Comparison of ENCODE assay signal across 8 cellular contexts in genomic region chr2:96637385-96638143, GRCh38. TPM values are rescaled to one million over a fixed set of nuclear protein-coding genes. Genes with fewer than 3 reads are reported as not detected.
A peak's percentile ranks its signal among the peaks of the same experiment; 100 is the strongest.
DNase-seq lines count a peak whose midpoint lies in the region; ATAC-seq, FAIRE-seq and TF ChIP-seq lines count a peak whose summit lies in the region.

No MANE protein-coding gene starts in this region.

- H3K4me3 ChIP-seq in endothelial cell of umbilical vein (replicated peaks in 1 of 3; ENCODE audit: insufficient read depth in 1 of 3, low read depth in 1 of 3, low read length in 3 of 3): peak overlapping the region; percentile 70 to 92 (median 91)

- ATAC-seq in GM18907 (IDR thresholded peaks at IDR 0.05; ENCODE audit: unreplicated experiment) (peak; percentile 69), HG03159 (IDR thresholded peaks at IDR 0.05; ENCODE audit: unreplicated experiment) (peak; percentile 73)

- DNase-seq in AG09319 (ENCODE audit: extremely low read depth, low read depth): peak; percentile 80
- peak; percentile 79 to 85 for DNase-seq in NOMO-1 (lab: John Stamatoyannopoulos, UW; ENCODE audit: unreplicated experiment in 2 of 2)
- DNase-seq in activated CD8-positive, alpha-beta memory T cell treated with anti-CD3 and anti-CD28 coated beads, Interleukin-2, amount 50 U/mL, for 24 hours (ENCODE audit: extremely low read depth): peak; percentile 51
- peak; percentile 79 for DNase-seq in endothelial cell of umbilical vein (ENCODE audit: low read depth, low spot score)
- DNase-seq in middle frontal gyrus (ENCODE audit: extremely low spot score, low spot score): peak; percentile 8
- peak; percentile 47 to 62 for DNase-seq in stimulated activated CD8-positive, alpha-beta memory T cell treated with anti-CD3 and anti-CD28 coated beads, Interleukin-2, amount 100 ng/mL, for 1 hour (ENCODE audit: low read depth in 2 of 2)

- TF ChIP-seq POLR2A in endothelial cell of umbilical vein (IDR thresholded peaks at IDR 0.05; ENCODE audit: low read depth, low read length): peak; percentile 58

- no peaks in the 10 kb centered on the region for H4K20me1 ChIP-seq in endothelial cell of umbilical vein (replicated peaks; ENCODE audit: control insufficient read depth, extremely low read depth, insufficient read depth, low read length)

- POLR2A ChIA-PET in endothelial cell of umbilical vein (lab: Charles Lee): interaction anchor here (0.7 to 1.5 kb wide), 3 partner anchors 12 to 432 kb away, joined by 4 to 5 read pairs (median 5); no protein-coding TSS in a partner anchor

- H3K36me3 ChIP-seq in endothelial cell of umbilical vein (ENCODE audit: control insufficient read depth in 2 of 2, extremely low read depth in 1 of 2, insufficient read depth in 2 of 2, low read length in 2 of 2): no peaks in the 10 kb centered on the region

- H3K9ac ChIP-seq in endothelial cell of umbilical vein (replicated peaks; ENCODE audit: extremely low read depth, insufficient read depth, low read length): peak overlapping the region; percentile 93

- H2AFZ ChIP-seq in endothelial cell of umbilical vein (ENCODE audit: low read depth, low read length): peak overlapping the region; percentile 44

- intact Hi-C loops in endothelial cell of umbilical vein (cut with micrococcal nuclease): loop anchor here (1.0 to 10.0 kb wide), 6 partner anchors 101 to 327 kb away; partner anchors contain the start of genes ARID5A, CNNM3, CNNM4 and LMAN2L

- H3K79me2 ChIP-seq in endothelial cell of umbilical vein (ENCODE audit: control insufficient read depth, insufficient read depth, low read length): peaks cover 29% of the 10 kb centered on the region

- H3K27me3 ChIP-seq in endothelial cell of umbilical vein (ENCODE audit: control insufficient read depth in 2 of 2, insufficient read depth in 2 of 2, low read length in 2 of 2): no peaks in the 10 kb centered on the region

- peaks cover 19% of the 10 kb centered on the region for H3K4me1 ChIP-seq in endothelial cell of umbilical vein (ENCODE audit: control insufficient read depth, extremely low read depth, insufficient read depth, low read length)

- FAIRE-seq in endothelial cell of umbilical vein (lab: Jason Lieb, UNC): no peak

- H3K9me1 ChIP-seq in endothelial cell of umbilical vein (replicated peaks; ENCODE audit: control insufficient read depth, extremely low read depth, insufficient read depth, low read length): no peaks in the 10 kb centered on the region

- CTCF ChIA-PET in endothelial cell of umbilical vein (lab: Charles Lee): interaction anchor here (1.2 to 1.4 kb wide), 2 partner anchors 10 to 83 kb away, joined by 3 to 4 read pairs; no protein-coding TSS in a partner anchor

- H3K9me3 ChIP-seq in endothelial cell of umbilical vein (replicated peaks; ENCODE audit: control insufficient read depth, insufficient read depth, low read length): no peaks in the 10 kb centered on the region

- H3K4me2 ChIP-seq in endothelial cell of umbilical vein (ENCODE audit: insufficient read depth, low read length): peak overlapping the region; percentile 98

- TF ChIP-seq CTCF in AG09319 (IDR thresholded peaks at IDR 0.05; ENCODE audit: low read depth, low read length) (no peak), endothelial cell of umbilical vein (IDR thresholded peaks at IDR 0.05; ENCODE audit: extremely low read depth in 1 of 2, insufficient read depth in 1 of 2, low read depth in 1 of 2, low read length in 2 of 2) (no peak)

- BruUV-seq in endothelial cell of umbilical vein (replicated peaks; lab: Mats Ljungman, UMichigan): no TSS peak

- dilution Hi-C loops in endothelial cell of umbilical vein (cut with MboI; ENCODE audit: extremely low pct_ligation_motif_present, low sequenced_read_pairs): no loop called here

- H3K27ac ChIP-seq in endothelial cell of umbilical vein (ENCODE audit: insufficient read depth, low read depth, low read length): peak overlapping the region; percentile 92

TF ChIP-seq in endothelial cell of umbilical vein, 7 proteins besides CTCF, POLR2A, EP300 and RAD21:
- TF ChIP-seq POLR2AphosphoS5 (IDR thresholded peaks at IDR 0.05; ENCODE audit: insufficient read depth, low read depth, low read length): no peak
- TF ChIP-seq GATA2 (IDR thresholded peaks at IDR 0.05; ENCODE audit: insufficient read depth, insufficient read length, low read depth, low read length): no peak
- TF ChIP-seq, protein P1, sequence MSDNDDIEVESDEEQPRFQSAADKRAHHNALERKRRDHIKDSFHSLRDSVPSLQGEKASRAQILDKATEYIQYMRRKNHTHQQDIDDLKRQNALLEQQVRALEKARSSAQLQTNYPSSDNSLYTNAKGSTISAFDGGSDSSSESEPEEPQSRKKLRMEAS (IDR thresholded peaks at IDR 0.05; ENCODE audit: insufficient read depth, insufficient read length): no peak
- no peak for TF ChIP-seq EZH2 (IDR thresholded peaks at IDR 0.05; ENCODE audit: borderline replicate concordance, low read depth, low read length, severe bottlenecking)
- TF ChIP-seq MYC (IDR thresholded peaks at IDR 0.05; ENCODE audit: low read depth, low read length): no peak
- TF ChIP-seq JUN (IDR thresholded peaks at IDR 0.05; ENCODE audit: borderline replicate concordance, insufficient read depth, insufficient read length, low read depth): no peak
- no peak for TF ChIP-seq FOS (IDR thresholded peaks at IDR 0.05; ENCODE audit: borderline replicate concordance, insufficient read depth, low read length)
TF ChIP-seq in endothelial cell of umbilical vein: peak in this region for 0.

RNA-seq across cellular contexts. Expression of gene KANSL3, which starts 0.5 kb away (rescaled TPM):
- 36.9 and 37.4 TPM in 2 replicates for total RNA-seq in endothelial cell of umbilical vein
- 27.5 and 27.7 TPM in 2 replicates for polyA plus RNA-seq in endothelial cell of umbilical vein
- polyA plus RNA-seq in endothelial cell of umbilical vein (2011; cell fraction: cytosol; rRNA removed): 15.5 and 16.3 TPM in 2 replicates
- polyA plus RNA-seq in endothelial cell of umbilical vein (2011; cell fraction: nucleus; rRNA removed): 63.9 and 82.7 TPM in 2 replicates
- polyA plus RNA-seq in endothelial cell of umbilical vein (2012): 20.2 and 31.1 TPM in 2 replicates
- polyA minus RNA-seq in endothelial cell of umbilical vein: 95.1 and 96.4 TPM in 2 replicates
- 13.8 TPM for polyA minus RNA-seq in endothelial cell of umbilical vein (2011; cell fraction: cytosol; rRNA and poly(A)+ RNA removed)
- polyA minus RNA-seq in endothelial cell of umbilical vein (2011; cell fraction: nucleus; rRNA and poly(A)+ RNA removed): 47.1 and 67.5 TPM in 2 replicates

RNA-seq across cellular contexts. Expression of gene FER1L5, which starts 5.0 kb away (rescaled TPM):
- not detected in 2 replicates for total RNA-seq in endothelial cell of umbilical vein
- not detected in 2 replicates for polyA plus RNA-seq in endothelial cell of umbilical vein
- polyA plus RNA-seq in endothelial cell of umbilical vein (2011; cell fraction: cytosol; rRNA removed): not detected in 2 replicates
- 0.03 TPM in 1 of 2 replicates, not detected in the other for polyA plus RNA-seq in endothelial cell of umbilical vein (2011; cell fraction: nucleus; rRNA removed)
- polyA plus RNA-seq in endothelial cell of umbilical vein (2012): not detected in 2 replicates
- polyA minus RNA-seq in endothelial cell of umbilical vein: not detected in 2 replicates
- not detected for polyA minus RNA-seq in endothelial cell of umbilical vein (2011; cell fraction: cytosol; rRNA and poly(A)+ RNA removed)
- polyA minus RNA-seq in endothelial cell of umbilical vein (2011; cell fraction: nucleus; rRNA and poly(A)+ RNA removed): not detected in 2 replicates

Comparison
In these comparisons a context has a peak if more than half of its experiments do, and no peak if none do; other contexts are left out.
1. Peak in every context shown above with its lines: DNase-seq, ATAC-seq, H3K4me3 ChIP-seq and H3K27ac ChIP-seq.
2. DNase-seq: peak in every context shown above with its lines; median percentile 82 in NOMO-1; 80 in AG09319; 79 in endothelial cell of umbilical vein; 54 in stimulated activated CD8-positive, alpha-beta memory T cell treated with anti-CD3 and anti-CD28 coated beads, Interleukin-2, amount 100 ng/mL, for 1 hour; 51 in activated CD8-positive, alpha-beta memory T cell treated with anti-CD3 and anti-CD28 coated beads, Interleukin-2, amount 50 U/mL, for 24 hours; 8 in middle frontal gyrus.